Comparison of ENCODE assay signal across 8 cellular contexts in the genomic region with DNA sequence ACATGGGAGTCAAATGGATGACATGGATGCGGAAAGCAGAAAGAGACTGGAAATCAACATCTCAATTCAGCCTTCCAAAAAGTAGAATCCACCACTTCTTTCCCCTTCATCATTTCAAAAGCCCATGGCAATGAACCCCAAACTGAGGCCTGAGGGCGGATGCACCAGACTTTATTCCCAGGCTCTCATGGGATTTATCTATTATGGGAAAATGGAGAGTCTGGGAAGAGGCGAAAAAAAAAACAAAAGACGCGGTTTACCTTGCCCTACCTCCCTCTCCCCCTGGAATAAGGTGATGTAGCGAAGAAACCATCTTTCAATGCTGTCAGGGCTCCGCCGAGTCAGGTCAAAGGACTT. TPM values are rescaled to one million over a fixed set of nuclear protein-coding genes. Genes with fewer than 3 reads are reported as not detected.
A peak's percentile ranks its signal among the peaks of the same experiment; 100 is the strongest.
DNase-seq lines count a peak whose midpoint lies in the region; ATAC-seq and TF ChIP-seq lines count a peak whose summit lies in the region.

No MANE protein-coding gene starts in this region.

- POLR2A ChIA-PET in activated CD8-positive, alpha-beta T cell treated with anti-CD3 and anti-CD28 coated beads for 36 hours (lab: Charles Lee), result interaction anchor here (0.6 kb wide), 1 partner anchor 143 kb away, joined by 3 read pairs; no protein-coding TSS in a partner anchor

- no peak for TF ChIP-seq CTCF in activated CD8-positive, alpha-beta T cell treated with anti-CD3 and anti-CD28 coated beads for 36 hours (IDR thresholded peaks at IDR 0.05)
- TF ChIP-seq CTCF in GM13976 (IDR thresholded peaks at IDR 0.05; ENCODE audit: borderline replicate concordance, control extremely low read depth, extremely low read depth, insufficient read depth, missing control alignments), result no peak

- H3K4me3 Mint-ChIP-seq in activated CD8-positive, alpha-beta T cell treated with anti-CD3 and anti-CD28 coated beads for 36 hours, result peak overlapping the region; percentile 100
- peak overlapping the region; percentile 92 for H3K4me3 Mint-ChIP-seq in stimulated activated memory B cell treated with anti-CD40 and anti-IgM and Interleukin-4, amounts not matched to agents 10 μg/mL and 1 μg/mL and 100 μg/mL, for 72 hours

- peaks cover 52% of the 10 kb centered on the region for H3K4me1 Mint-ChIP-seq in activated CD8-positive, alpha-beta T cell treated with anti-CD3 and anti-CD28 coated beads for 36 hours (ENCODE audit: low read depth)
- H3K4me1 Mint-ChIP-seq in stimulated activated memory B cell treated with anti-CD40 and anti-IgM and Interleukin-4, amounts not matched to agents 10 μg/mL and 1 μg/mL and 100 μg/mL, for 72 hours, result peaks cover 47% of the 10 kb centered on the region

- H3K36me3 Mint-ChIP-seq in activated CD8-positive, alpha-beta T cell treated with anti-CD3 and anti-CD28 coated beads for 36 hours (ENCODE audit: low read depth), result peaks cover 15% of the 10 kb centered on the region
- peaks cover 18% of the 10 kb centered on the region for H3K36me3 Mint-ChIP-seq in stimulated activated memory B cell treated with anti-CD40 and anti-IgM and Interleukin-4, amounts not matched to agents 10 μg/mL and 1 μg/mL and 100 μg/mL, for 72 hours

- peak overlapping the region; percentile 93 for H3K27ac Mint-ChIP-seq in activated CD8-positive, alpha-beta T cell treated with anti-CD3 and anti-CD28 coated beads for 36 hours
- peak overlapping the region; percentile 84 for H3K27ac Mint-ChIP-seq in stimulated activated memory B cell treated with anti-CD40 and anti-IgM and Interleukin-4, amounts not matched to agents 10 μg/mL and 1 μg/mL and 100 μg/mL, for 72 hours

- no peaks in the 10 kb centered on the region for H3K27me3 Mint-ChIP-seq in activated CD8-positive, alpha-beta T cell treated with anti-CD3 and anti-CD28 coated beads for 36 hours
- no peaks in the 10 kb centered on the region for H3K27me3 Mint-ChIP-seq in stimulated activated memory B cell treated with anti-CD40 and anti-IgM and Interleukin-4, amounts not matched to agents 10 μg/mL and 1 μg/mL and 100 μg/mL, for 72 hours

- intact Hi-C loops in activated CD8-positive, alpha-beta T cell treated with anti-CD3 and anti-CD28 coated beads for 36 hours (cut with micrococcal nuclease), result loop anchor here (10.0 kb wide), 2 partner anchors 179 to 461 kb away; partner anchors contain the start of genes GORAB and SCYL3

- CTCF ChIA-PET in activated CD8-positive, alpha-beta T cell treated with anti-CD3 and anti-CD28 coated beads for 36 hours (lab: Charles Lee), result interaction anchor here (2.0 to 2.5 kb wide), 2 partner anchors 63 to 179 kb away, joined by 5 to 7 read pairs; partner anchors contain the start of gene SCYL3

- peak; percentile 47 for DNase-seq in DMS 273 (lab: John Stamatoyannopoulos, UW; ENCODE audit: unreplicated experiment)
- no peak for DNase-seq in DMS 273 treated with DMSO at 0.1 percent for 48 hours (lab: John Stamatoyannopoulos, UW)
- DNase-seq in activated CD8-positive, alpha-beta T cell treated with anti-CD3 and anti-CD28 coated beads for 36 hours, result no peak
- no peak for DNase-seq in GM13976 (ENCODE audit: low spot score)
- no peak for DNase-seq in kidney glomerular epithelial cell (lab: John Stamatoyannopoulos, UW)

- in situ Hi-C loops in GM13976 (cut with MboI; ENCODE audit: low sequenced_read_pairs, unreplicated experiment), result no loop called here

- peak overlapping the region; percentile 80 for H3K4me3 ChIP-seq in iPS-11a (ENCODE audit: low read depth, low read length)

- ATAC-seq in activated CD8-positive, alpha-beta T cell treated with anti-CD3 and anti-CD28 coated beads for 36 hours, result no peak
- no peak for ATAC-seq in stimulated activated memory B cell treated with anti-CD40 and anti-IgM and Interleukin-4, amounts not matched to agents 10 μg/mL and 1 μg/mL and 100 μg/mL, for 72 hours
- no peak for ATAC-seq in HG03196 (IDR thresholded peaks at IDR 0.05; ENCODE audit: unreplicated experiment)

- peaks cover 4% of the 10 kb centered on the region for H3K9me3 Mint-ChIP-seq in activated CD8-positive, alpha-beta T cell treated with anti-CD3 and anti-CD28 coated beads for 36 hours
- peaks cover 12% of the 10 kb centered on the region for H3K9me3 Mint-ChIP-seq in stimulated activated memory B cell treated with anti-CD40 and anti-IgM and Interleukin-4, amounts not matched to agents 10 μg/mL and 1 μg/mL and 100 μg/mL, for 72 hours

RNA-seq across cellular contexts. Expression of gene KIFAP3, which starts 0.6 kb away (rescaled TPM):
- 10 to 100 TPM; 14.0 to 14.7 TPM for total RNA-seq in activated CD8-positive, alpha-beta T cell treated with anti-CD3 and anti-CD28 coated beads for 36 hours
